10 cellular contexts compared by ENCODE assay signal in the genomic region with DNA sequence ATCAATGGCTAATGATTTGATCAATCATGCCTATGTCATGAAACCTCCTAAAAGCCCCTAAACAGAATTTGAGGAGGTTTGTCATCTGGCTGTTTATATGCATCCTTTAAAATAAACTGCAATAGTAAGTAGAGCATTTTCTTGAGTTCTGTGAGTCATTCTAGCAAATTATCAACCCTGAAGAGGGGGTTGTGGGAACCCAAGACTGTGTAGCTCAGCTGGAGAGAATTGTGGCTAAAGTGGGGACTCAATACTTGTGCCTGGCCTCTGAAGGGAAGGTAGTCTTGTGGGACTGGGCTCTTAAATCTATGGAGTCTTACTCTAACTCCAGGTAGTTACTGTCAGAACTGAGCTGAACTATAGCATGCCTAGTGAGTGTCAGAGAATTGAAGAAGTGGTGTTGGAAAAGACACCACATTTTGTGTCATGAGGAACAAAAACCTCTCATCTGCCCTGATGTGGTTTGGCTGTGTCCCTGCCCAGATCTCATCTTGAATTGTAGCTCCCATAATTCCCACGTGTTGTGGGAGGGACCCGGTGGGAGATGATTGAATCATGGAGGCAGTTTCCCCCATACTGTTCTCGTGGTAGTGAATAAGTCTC.
"Had no signal": no experiment of that assay in that cellular context is flagged by ENCODE, and none has a peak within 500 bp of the region (broad histone marks: within the 10 kb centered on the region; RNA-seq: fewer than 3 reads in every experiment).

No MANE protein-coding gene starts in this region.

- DNase-seq: activated CD4-positive, alpha-beta T cell treated with anti-CD3 and anti-CD28 coated beads, Interleukin-2, amount 50 U/mL, for 1 hour; activated naive CD4-positive, alpha-beta T cell treated with anti-CD3 and anti-CD28 coated beads, Interleukin-2, amount 10 ng/mL, durations not matched to agents 7 days and 5 days; activated T-cell treated with anti-CD3 and anti-CD28 coated beads for 4 hours; heart right ventricle; left ventricle myocardium inferior; right lobe of liver; tibial artery; uterus had no signal

- ATAC-seq: heart right ventricle; right lobe of liver; stimulated activated effector memory CD8-positive, alpha-beta T cell treated with anti-CD3 and anti-CD28 coated beads, Interleukin-12 subunit alpha, Interleukin-12 subunit beta, amount 100 ng/mL, for 72 hours had no signal

- FAIRE-seq: islet of Langerhans had no signal
